In genomic region chr10:132155723-132156381, GRCh38 we compare ENCODE assay signal across 17 cellular contexts. TPM values are rescaled to one million over a fixed set of nuclear protein-coding genes. Genes with fewer than 3 reads are reported as not detected.
DNase-seq lines count a peak whose midpoint lies in the region; ATAC-seq, FAIRE-seq and TF ChIP-seq lines count a peak whose summit lies in the region.
"Had no signal": no experiment of that assay in that cellular context is flagged by ENCODE, and none has a peak within 500 bp of the region (broad histone marks: within the 10 kb centered on the region; RNA-seq: fewer than 3 reads in every experiment).

No MANE protein-coding gene starts in this region.

- H3K4me3 ChIP-seq in right atrium auricular region (no peak overlapping the region), kidney (ENCODE audit: low read length in 2 of 2) (no peak overlapping the region), psoas muscle (no peak overlapping the region), ascending aorta (no peak overlapping the region)
- H3K4me3 ChIP-seq: BLaER1, GM23248 had no signal

- H3K27me3 ChIP-seq in right atrium auricular region = no peaks in the 10 kb centered on the region
- no peaks in the 10 kb centered on the region for H3K27me3 ChIP-seq in psoas muscle (ENCODE audit: insufficient read depth in 3 of 3, low read length in 2 of 3)
- H3K27me3 ChIP-seq in ascending aorta = no peaks in the 10 kb centered on the region
- H3K27me3 ChIP-seq: BLaER1 had no signal

- H3K9me3 ChIP-seq in right atrium auricular region (no peaks in the 10 kb centered on the region), kidney (ENCODE audit: control insufficient read depth in 1 of 2, low read length in 2 of 2) (no peaks in the 10 kb centered on the region), psoas muscle (no peaks in the 10 kb centered on the region), ascending aorta (no peaks in the 10 kb centered on the region)
- H3K9me3 ChIP-seq: BLaER1 had no signal

- no peak overlapping the region for H3K9ac ChIP-seq in kidney (ENCODE audit: low read length in 2 of 2)
- H3K9ac ChIP-seq: BLaER1, GM23248 had no signal

- no peak overlapping the region for H3K27ac ChIP-seq in right atrium auricular region
- H3K27ac ChIP-seq in kidney (ENCODE audit: low read depth in 2 of 2, low read length in 2 of 2) = no peak overlapping the region
- H3K27ac ChIP-seq in psoas muscle = no peak overlapping the region
- no peak overlapping the region for H3K27ac ChIP-seq in ascending aorta
- H3K27ac ChIP-seq: BLaER1, GM23248, HL-60 had no signal

- no peak for ATAC-seq in Right ventricle myocardium superior (ENCODE audit: poor library complexity)
- no peak for ATAC-seq in psoas muscle
- no peak for ATAC-seq in GM21528 (IDR thresholded peaks at IDR 0.05; ENCODE audit: low FRiP score, unreplicated experiment)
- ATAC-seq: HCT116 had no signal

- FAIRE-seq in kidney (lab: Jason Lieb, UNC) = no peak
- FAIRE-seq: H54 had no signal

- peak; percentile 26 for DNase-seq in Right ventricle myocardium superior
- no peak for DNase-seq in right atrium auricular region (ENCODE audit: low spot score)
- DNase-seq in kidney = peak; percentile 57
- peak; percentile 6 to 30 for DNase-seq in psoas muscle
- DNase-seq in middle frontal gyrus (ENCODE audit: extremely low spot score, low spot score) = no peak
- DNase-seq in ascending aorta (ENCODE audit: low spot score in 2 of 2) = no peak
- DNase-seq: 8988T; AML-193; Calu3; CD4-positive, CD25-positive, alpha-beta regulatory T cell; DMS 273 treated with DMSO at 0.1 percent for 48 hours; GM23248 had no signal

- TF ChIP-seq CTCF in right atrium auricular region (IDR thresholded peaks at IDR 0.05) = no peak
- TF ChIP-seq CTCF in kidney (IDR thresholded peaks at IDR 0.05; ENCODE audit: borderline replicate concordance, extremely low read depth, insufficient read depth) = no peak
- no peak for TF ChIP-seq CTCF in psoas muscle (IDR thresholded peaks at IDR 0.05)
- TF ChIP-seq CTCF in ascending aorta (IDR thresholded peaks at IDR 0.05) = no peak

- H3K4me1 ChIP-seq in right atrium auricular region = no peaks in the 10 kb centered on the region
- no peaks in the 10 kb centered on the region for H3K4me1 ChIP-seq in kidney (ENCODE audit: control insufficient read depth in 1 of 2, insufficient read depth in 1 of 2, low read depth in 1 of 2, low read length in 2 of 2)
- no peaks in the 10 kb centered on the region for H3K4me1 ChIP-seq in psoas muscle
- H3K4me1 ChIP-seq in ascending aorta = no peaks in the 10 kb centered on the region

- 73 to 74% (median 74%) methylated on average over 14 to 15 of the region's 15 CpGs for WGBS in psoas muscle, 3 donors

- intact Hi-C loops in Right ventricle myocardium superior (cut with DNase I) = no loop called here
- intact Hi-C loops in kidney (cut with DNase I) = no loop called here
- intact Hi-C loops in psoas muscle (cut with DNase I) = no loop called here
- intact Hi-C loops in ascending aorta (cut with DNase I) = no loop called here

- H3K36me3 ChIP-seq in right atrium auricular region (no peaks in the 10 kb centered on the region), kidney (ENCODE audit: control insufficient read depth in 1 of 2, insufficient read depth in 2 of 2, low read length in 2 of 2) (no peaks in the 10 kb centered on the region), psoas muscle (ENCODE audit: insufficient read depth in 1 of 2, low read depth in 1 of 2) (peaks cover 0 to 6% of the 10 kb centered on the region in 2 donors), ascending aorta (no peaks in the 10 kb centered on the region)
- H3K36me3 ChIP-seq: BLaER1 had no signal

RNA-seq across cellular contexts. Expression of gene DPYSL4, which starts 30.9 kb away (rescaled TPM):
- total RNA-seq in Right ventricle myocardium superior = 31.7 TPM
- 1 to 10 TPM; 3.4 to 4.1 TPM for total RNA-seq in right atrium auricular region
- total RNA-seq in kidney = 0.60 TPM
- not detected for polyA plus RNA-seq in kidney (ENCODE audit: insufficient read depth, low read depth, low replicate concordance)
- 1 to 10 TPM in 1 of 4 donors, under 1 TPM in 3; 0.82 to 1.4 (median 0.85) TPM for total RNA-seq in psoas muscle
- polyA plus RNA-seq in psoas muscle = under 1 TPM; 0.30 to 0.39 (median 0.36) TPM
- total RNA-seq in ascending aorta = not detected
- total RNA-seq: Calu3 had no signal

Comparison
In these comparisons a context has a peak if more than half of its experiments do, and no peak if none do; other contexts are left out.
1. DNase-seq: peak in Right ventricle myocardium superior (single experiment), kidney (single experiment) and psoas muscle (2 of 2); none in right atrium auricular region (single experiment), middle frontal gyrus (single experiment) and ascending aorta (0 of 2).